Comparison of ENCODE assay signal across 1 cellular context in genomic region chr4:17535906-17536305, GRCh38.
TF ChIP-seq lines count a peak whose summit lies in the region.

No MANE protein-coding gene starts in this region.

TF ChIP-seq in GM23338, 12 proteins besides CTCF, POLR2A, EP300 and RAD21 (continued from another document):
- no peak for TF ChIP-seq ZNF462 (CRISPR knock-in tag; IDR thresholded peaks at IDR 0.05)
- TF ChIP-seq ETS1 (IDR thresholded peaks at IDR 0.05), result no peak
- no peak for TF ChIP-seq REST (IDR thresholded peaks at IDR 0.05; ENCODE audit: unreplicated experiment)
- no peak for TF ChIP-seq EZH2 (IDR thresholded peaks at IDR 0.05; ENCODE audit: low read depth, unreplicated experiment)
- no peak for TF ChIP-seq POLR2AphosphoS5 (IDR thresholded peaks at IDR 0.05; ENCODE audit: low read depth)
- TF ChIP-seq ZNF331 (CRISPR knock-in tag; IDR thresholded peaks at IDR 0.05; ENCODE audit: low read depth), result no peak
- TF ChIP-seq CREB1 (CRISPR knock-in tag; IDR thresholded peaks at IDR 0.05; ENCODE audit: low read depth), result no peak
- TF ChIP-seq NANOG (IDR thresholded peaks at IDR 0.05; ENCODE audit: borderline replicate concordance), result no peak
- TF ChIP-seq STAT1 (IDR thresholded peaks at IDR 0.05; ENCODE audit: unreplicated experiment), result no peak
